In the genomic region with DNA sequence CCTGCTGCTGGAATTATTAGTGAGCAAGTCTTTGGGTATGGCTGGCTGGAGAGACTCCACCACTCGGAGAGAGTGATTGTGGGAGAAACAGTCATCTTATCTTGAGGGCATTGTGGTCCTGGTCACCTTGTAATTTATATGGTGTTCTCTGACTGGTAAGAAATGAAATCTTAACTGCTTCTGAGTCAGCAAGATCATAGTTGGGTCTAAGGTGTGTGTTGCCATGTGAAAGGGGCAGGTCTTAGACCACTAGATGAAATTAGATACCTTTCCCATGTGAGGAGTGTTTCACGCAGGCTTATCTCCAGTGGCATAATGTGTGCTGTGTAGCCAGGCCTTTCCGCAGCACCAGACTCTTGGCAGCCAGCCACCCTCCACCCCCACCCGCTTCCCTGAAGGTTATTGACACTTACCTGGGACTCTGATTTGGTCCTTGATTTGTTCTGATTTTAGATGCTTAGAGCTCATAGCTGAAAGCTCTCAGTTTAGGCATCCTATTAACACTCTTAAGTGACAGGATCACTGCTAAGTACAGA, we compare ENCODE assay signal across 13 cellular contexts. TPM values are rescaled to one million over a fixed set of nuclear protein-coding genes. Genes with fewer than 3 reads are reported as not detected.
DNase-seq lines count a peak whose midpoint lies in the region; ATAC-seq and TF ChIP-seq lines count a peak whose summit lies in the region.
"Had no signal": no experiment of that assay in that cellular context is flagged by ENCODE, and none has a peak within 500 bp of the region (broad histone marks: within the 10 kb centered on the region; RNA-seq: fewer than 3 reads in every experiment).

No MANE protein-coding gene starts in this region.

- no peak for TF ChIP-seq CTCF in mucosa of descending colon (IDR thresholded peaks at IDR 0.05)

- intact Hi-C loops in mucosa of descending colon (cut with DNase I, micrococcal nuclease), result no loop called here

- H3K36me3 ChIP-seq in mucosa of descending colon (ENCODE audit: low read depth), result no peaks in the 10 kb centered on the region

- H3K4me1 ChIP-seq in mucosa of descending colon (ENCODE audit: low read depth), result peaks cover 24% of the 10 kb centered on the region

- peak; percentile 73 for ATAC-seq in mucosa of descending colon
- ATAC-seq in GM19395 (IDR thresholded peaks at IDR 0.05; ENCODE audit: unreplicated experiment), result no peak
- no peak for ATAC-seq in GM19467 (IDR thresholded peaks at IDR 0.05; ENCODE audit: unreplicated experiment)
- no peak for ATAC-seq in GM19455 (IDR thresholded peaks at IDR 0.05; ENCODE audit: unreplicated experiment)
- no peak for ATAC-seq in GM21515 (IDR thresholded peaks at IDR 0.05; ENCODE audit: unreplicated experiment)
- ATAC-seq: esophagus mucosa had no signal

- DNase-seq in DMS153 treated with DMSO at 0.1 percent for 48 hours (lab: John Stamatoyannopoulos, UW; ENCODE audit: unreplicated experiment), result peak; percentile 11
- peak; percentile 51 for DNase-seq in NCI-H2029 treated with DMSO at 0.1 percent for 48 hours (lab: John Stamatoyannopoulos, UW)
- peak; percentile 75 for DNase-seq in amniotic epithelial cell (ENCODE audit: low read depth)
- DNase-seq in mucosa of descending colon, result peak; percentile 84 to 87 (median 85)
- DNase-seq: amygdala, NCI-H446, T-helper 1 cell, trophoblast cell had no signal

- no peaks in the 10 kb centered on the region for H3K9me3 ChIP-seq in mucosa of descending colon

- H3K4me3 ChIP-seq in mucosa of descending colon, result no peak overlapping the region

RNA-seq across cellular contexts. Expression of a gene that starts 7.7 kb away (rescaled TPM):
- total RNA-seq in mucosa of descending colon, result 10 to 100 TPM; 23.9 to 36.1 (median 35.6) TPM

RNA-seq across cellular contexts. Expression of a gene that starts 54.6 kb away (rescaled TPM):
- total RNA-seq in mucosa of descending colon, result 10 to 100 TPM; 78.9 to 93.3 (median 80.1) TPM

Comparison
In these comparisons a context has a peak if more than half of its experiments do, and no peak if none do; other contexts are left out.
1. DNase-seq: peak in every context shown above with its lines; median percentile 85 in mucosa of descending colon; 75 in amniotic epithelial cell; 51 in NCI-H2029 treated with DMSO at 0.1 percent for 48 hours; 11 in DMS153 treated with DMSO at 0.1 percent for 48 hours.